15 cellular contexts compared by ENCODE assay signal in the genomic region with DNA sequence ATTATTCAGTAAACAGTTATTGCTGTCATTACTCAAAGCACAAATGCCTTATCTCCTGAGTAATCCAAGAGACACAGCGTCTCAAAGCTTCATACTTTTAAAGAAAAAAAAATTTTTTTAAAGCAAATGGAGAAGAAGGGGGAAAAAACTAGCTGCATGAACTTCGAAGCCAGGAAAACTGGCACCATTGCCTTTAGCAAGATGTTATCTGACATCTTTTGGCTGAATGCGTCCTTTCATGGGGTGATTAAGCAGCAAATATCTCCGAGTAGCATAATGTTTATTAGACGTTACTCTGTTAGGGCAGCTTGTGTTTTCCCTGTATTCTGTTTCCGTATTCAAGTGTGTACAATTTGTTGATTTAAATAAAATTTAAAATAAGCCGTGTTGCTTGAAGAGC.
"Had no signal": no experiment of that assay in that cellular context is flagged by ENCODE, and none has a peak within 500 bp of the region (broad histone marks: within the 10 kb centered on the region; RNA-seq: fewer than 3 reads in every experiment).

No MANE protein-coding gene starts in this region.

- DNase-seq: activated CD4-positive, alpha-beta T cell treated with anti-CD3 and anti-CD28 coated beads for 48 hours; activated CD8-positive, alpha-beta T cell treated with anti-CD3 and anti-CD28 coated beads for 36 hours; activated effector memory CD4-positive, alpha-beta T cell treated with anti-CD3 and anti-CD28 coated beads, Interleukin-2, amount 50 U/mL, for 16 hours; activated T-cell treated with anti-CD3 and anti-CD28 coated beads, Interleukin-2, amount 50 U/mL, for 48 hours; erythroblast; islet precursor cell; left ventricle myocardium inferior; nephron progenitor cell; sigmoid colon; stimulated activated CD4-positive, alpha-beta T cell treated with anti-CD3 and anti-CD28 coated beads, Interleukin-1b, Interleukin-23, amount 100 ng/mL, for 48 hours had no signal

- FAIRE-seq: colon had no signal

- H3K4me1 ChIP-seq: left ventricle myocardium inferior, sigmoid colon had no signal

- H3K27ac ChIP-seq: left ventricle myocardium inferior, sigmoid colon, thoracic aorta had no signal

- H3K4me3 Mint-ChIP-seq: activated CD8-positive, alpha-beta T cell treated with anti-CD3 and anti-CD28 coated beads for 36 hours; activated naive CD4-positive, alpha-beta T cell treated with anti-CD3 and anti-CD28 coated beads, Interleukin-2, amount 50 U/mL, for 24 hours; memory B cell; nephron progenitor cell; WTC11 had no signal

- H3K4me3 ChIP-seq: left ventricle myocardium inferior, sigmoid colon, thoracic aorta had no signal

- H3K4me1 Mint-ChIP-seq: WTC11 had no signal

- H3K36me3 ChIP-seq: left ventricle myocardium inferior, sigmoid colon, thoracic aorta had no signal

- H3K9me3 ChIP-seq: sigmoid colon, thoracic aorta had no signal

- H3K36me3 Mint-ChIP-seq: activated naive CD4-positive, alpha-beta T cell treated with anti-CD3 and anti-CD28 coated beads, Interleukin-2, amount 50 U/mL, for 24 hours; memory B cell; WTC11 had no signal

- H3K27ac Mint-ChIP-seq: activated CD8-positive, alpha-beta T cell treated with anti-CD3 and anti-CD28 coated beads for 36 hours; activated naive CD4-positive, alpha-beta T cell treated with anti-CD3 and anti-CD28 coated beads, Interleukin-2, amount 50 U/mL, for 24 hours; memory B cell; WTC11 had no signal

- ATAC-seq: activated CD8-positive, alpha-beta T cell treated with anti-CD3 and anti-CD28 coated beads for 36 hours; WTC11 had no signal

- H3K27me3 ChIP-seq: sigmoid colon had no signal
